15 cellular contexts compared by ENCODE assay signal in genomic region chr11:72263363-72263762, GRCh38. TPM values are rescaled to one million over a fixed set of nuclear protein-coding genes. Genes with fewer than 3 reads are reported as not detected.
DNase-seq lines count a peak whose midpoint lies in the region; ATAC-seq and TF ChIP-seq lines count a peak whose summit lies in the region.
"Had no signal": no experiment of that assay in that cellular context is flagged by ENCODE, and none has a peak within 500 bp of the region (broad histone marks: within the 10 kb centered on the region; RNA-seq: fewer than 3 reads in every experiment).

No MANE protein-coding gene starts in this region.

- no peak overlapping the region for H2BK20ac ChIP-seq in IMR-90 (ENCODE audit: low read depth, low read length)

- intact Hi-C loops in IMR-90 (cut with micrococcal nuclease) = no loop called here

- no peak overlapping the region for H3K27ac ChIP-seq in IMR-90 (ENCODE audit: insufficient read depth, low read length)
- H3K27ac ChIP-seq: gastrocnemius medialis, psoas muscle, VCaP had no signal

- ATAC-seq in IMR-90 (ENCODE audit: low read depth) = peak; percentile 81
- ATAC-seq in activated CD4-positive, CD25-positive, alpha-beta regulatory T cell treated with anti-CD3 and anti-CD28 coated beads, Interleukin-2, amount 50 U/mL, for 24 hours = no peak
- ATAC-seq: gastrocnemius medialis, psoas muscle had no signal

- no peak overlapping the region for H3K4ac ChIP-seq in IMR-90 (ENCODE audit: low read depth, low read length)

- WGBS in IMR-90 (ENCODE audit: extremely low coverage in 2 of 2, insufficient read length in 1 of 2), 2 experiments = 0% methylated on average over 1 of the region's 4 CpGs; no CpG with 5 or more reads in 1 of the 2 experiments

- H2BK5ac ChIP-seq in IMR-90 (ENCODE audit: low read depth, low read length, poor library complexity, severe bottlenecking) = no peak overlapping the region

- no peak overlapping the region for H3K14ac ChIP-seq in IMR-90 (replicated peaks; ENCODE audit: low read depth, low read length)

- dilution Hi-C loops in IMR-90 (cut with HindIII; ENCODE audit: low sequenced_read_pairs, unreplicated experiment) = no loop called here

- H3K4me2 ChIP-seq in IMR-90 (ENCODE audit: low read depth, low read length) = no peak overlapping the region

- H3K9me3 ChIP-seq in IMR-90 (ENCODE audit: control insufficient read depth, insufficient read depth, low read length) = no peaks in the 10 kb centered on the region
- no peaks in the 10 kb centered on the region for H3K9me3 ChIP-seq in adipocyte (ENCODE audit: control insufficient read depth, low read length)
- H3K9me3 ChIP-seq: gastrocnemius medialis, psoas muscle had no signal

- H3K36me3 ChIP-seq in IMR-90 (ENCODE audit: control insufficient read depth, insufficient read depth, low read length) (no peaks in the 10 kb centered on the region), adipocyte (ENCODE audit: control insufficient read depth, insufficient read depth, low read length, severe bottlenecking) (no peaks in the 10 kb centered on the region)
- H3K36me3 ChIP-seq: gastrocnemius medialis had no signal

- DNase-seq in AG09309 (ENCODE audit: low read depth) = peak; percentile 23
- peak; percentile 82 for DNase-seq in IMR-90
- DNase-seq in adipocyte (ENCODE audit: low read depth) = peak; percentile 47
- DNase-seq in fibroblast of villous mesenchyme (ENCODE audit: low read depth) = peak; percentile 51
- no peak for DNase-seq in SHP77 treated with DMSO at 0.1 percent for 48 hours (lab: John Stamatoyannopoulos, UW)
- no peak for DNase-seq in NCI-H2196 (lab: John Stamatoyannopoulos, UW; ENCODE audit: unreplicated experiment)
- no peak for DNase-seq in Kasumi-1 (lab: John Stamatoyannopoulos, UW)
- DNase-seq: gastrocnemius medialis; NCI-H1436; NCI-H510A treated with DMSO at 0.1 percent for 48 hours; psoas muscle; stimulated activated CD4-positive, alpha-beta T cell treated with anti-CD3 and anti-CD28 coated beads, Interleukin-1b, Interleukin-23, amount 100 ng/mL, for 48 hours had no signal

- no peak overlapping the region for H4K5ac ChIP-seq in IMR-90 (ENCODE audit: low read depth, low read length)

- no peak for TF ChIP-seq RAD21 in IMR-90 (IDR thresholded peaks at IDR 0.05; ENCODE audit: low read length)

- H3K4me3 ChIP-seq in AG09309 (ENCODE audit: control insufficient read depth, low read depth, low read length) = no peak overlapping the region
- no peak overlapping the region for H3K4me3 ChIP-seq in IMR-90 (ENCODE audit: insufficient read depth, low read depth, low read length)
- no peak overlapping the region for H3K4me3 ChIP-seq in adipocyte (ENCODE audit: low read length)
- no peak overlapping the region for H3K4me3 ChIP-seq in fibroblast of villous mesenchyme (ENCODE audit: low read depth, low read length)
- H3K4me3 ChIP-seq: gastrocnemius medialis, psoas muscle had no signal

- CTCF ChIA-PET in IMR-90 (lab: Yijun Ruan, JAX) = interaction anchor here (1.0 kb wide), 1 partner anchor 15 kb away, joined by 3 read pairs; no protein-coding TSS in a partner anchor

- no peaks in the 10 kb centered on the region for H4K20me1 ChIP-seq in IMR-90 (ENCODE audit: insufficient read depth, low read length)

- H3K18ac ChIP-seq in IMR-90 (ENCODE audit: low read depth, low read length) = no peak overlapping the region

- no peak overlapping the region for H2BK120ac ChIP-seq in IMR-90 (ENCODE audit: low read depth, low read length)

- H2BK15ac ChIP-seq in IMR-90 (ENCODE audit: low read depth, low read length) = no peak overlapping the region

- no peak overlapping the region for H4K8ac ChIP-seq in IMR-90 (ENCODE audit: low read depth in 2 of 2, low read length in 2 of 2)

- no peaks in the 10 kb centered on the region for H3K79me1 ChIP-seq in IMR-90 (ENCODE audit: low read depth in 1 of 2, low read length in 2 of 2)

- H3K27me3 ChIP-seq in IMR-90 (ENCODE audit: control insufficient read depth, insufficient read depth, low read length) (peaks cover 19% of the 10 kb centered on the region), adipocyte (replicated peaks; ENCODE audit: control insufficient read depth, insufficient read depth, low read length) (peaks cover 9% of the 10 kb centered on the region)

- H3K9ac ChIP-seq in IMR-90 (ENCODE audit: low read depth, low read length) (no peak overlapping the region), adipocyte (ENCODE audit: low read length) (no peak overlapping the region)

- H2AFZ ChIP-seq in IMR-90 (replicated peaks; ENCODE audit: low read length, poor library complexity) = peak overlapping the region; percentile 9

- no peak overlapping the region for H3K23ac ChIP-seq in IMR-90 (ENCODE audit: low read depth, low read length)

- no peak for TF ChIP-seq POLR2A in IMR-90 (IDR thresholded peaks at IDR 0.05; ENCODE audit: low read depth, low read length)

- in situ Hi-C loops in IMR-90 (cut with MboI; ENCODE audit: low sequenced_read_pairs) = no loop called here

- no peak overlapping the region for H2AK5ac ChIP-seq in IMR-90 (ENCODE audit: low read depth, low read length)

- BruUV-seq in IMR-90 (replicated peaks; lab: Mats Ljungman, UMichigan) = no TSS peak

- no peak overlapping the region for H2AK9ac ChIP-seq in IMR-90 (replicated peaks; ENCODE audit: low read depth, low read length, poor library complexity)

- H3K56ac ChIP-seq in IMR-90 (ENCODE audit: extremely low read depth, insufficient read depth, low read length) = no peak overlapping the region

- POLR2A ChIA-PET in IMR-90 (lab: Charles Lee; ENCODE audit: unreplicated experiment) = no interaction called here

- H3K4me1 ChIP-seq in IMR-90 (ENCODE audit: control insufficient read depth, insufficient read depth, low read length) = no peaks in the 10 kb centered on the region; the same call in 1 of the 2 replicates
- peaks cover 4% of the 10 kb centered on the region for H3K4me1 ChIP-seq in adipocyte (ENCODE audit: control insufficient read depth, insufficient read depth, low read length)
- H3K4me1 ChIP-seq: gastrocnemius medialis, psoas muscle had no signal

- no peaks in the 10 kb centered on the region for H3K9me1 ChIP-seq in IMR-90 (ENCODE audit: insufficient read depth, low read length)

- TF ChIP-seq CTCF in AG09309 (IDR thresholded peaks at IDR 0.05; ENCODE audit: control insufficient read depth, insufficient read depth, low read depth, low read length, missing control alignments) = no peak
- no peak for TF ChIP-seq CTCF in IMR-90 (conservative IDR thresholded peaks at IDR 0.05; ENCODE audit: low read depth, low read length)
- no peak for TF ChIP-seq CTCF in fibroblast of villous mesenchyme (IDR thresholded peaks at IDR 0.05; ENCODE audit: insufficient read depth, low read depth, low read length)

- no peak overlapping the region for H4K91ac ChIP-seq in IMR-90 (ENCODE audit: insufficient read depth, low read depth, low read length)

TF ChIP-seq in IMR-90, 13 proteins besides CTCF, POLR2A, EP300 and RAD21:
- no peak for TF ChIP-seq MXI1 (IDR thresholded peaks at IDR 0.05; ENCODE audit: borderline replicate concordance, low read depth, low read length)
- TF ChIP-seq ELK1 (IDR thresholded peaks at IDR 0.05; ENCODE audit: borderline replicate concordance, low read depth, low read length) = no peak
- TF ChIP-seq NFE2L2 (IDR thresholded peaks at IDR 0.05; ENCODE audit: low read depth, low read length) = peak; percentile 77
- TF ChIP-seq FOS (IDR thresholded peaks at IDR 0.05; ENCODE audit: low read depth, low read length) = peak; percentile 30; the same call in 1 of the 2 replicates
- TF ChIP-seq MAFK (IDR thresholded peaks at IDR 0.05; ENCODE audit: low read depth, low read length) = peak; percentile 24; the same call in 1 of the 2 replicates
- TF ChIP-seq CEBPB (IDR thresholded peaks at IDR 0.05; ENCODE audit: low read depth, low read length) = no peak
- TF ChIP-seq MAZ (IDR thresholded peaks at IDR 0.05; ENCODE audit: borderline replicate concordance, low read depth, low read length) = no peak
- no peak for TF ChIP-seq CHD1 (IDR thresholded peaks at IDR 0.05; ENCODE audit: low read depth, low read length)
- TF ChIP-seq BHLHE40 (IDR thresholded peaks at IDR 0.05; ENCODE audit: low read depth, low read length) = no peak

RNA-seq across cellular contexts. Expression of gene PHOX2A, which starts 19.4 kb away (rescaled TPM):
- total RNA-seq in IMR-90 (2012; rRNA removed) = not detected in 2 replicates
- polyA plus RNA-seq in IMR-90 (2012; rRNA removed) = not detected in 2 replicates
- polyA plus RNA-seq in IMR-90 (2012; cell fraction: cytosol; rRNA removed) = not detected in 2 replicates
- not detected in 2 replicates for polyA plus RNA-seq in IMR-90 (2012; cell fraction: nucleus; rRNA removed; ENCODE audit: low replicate concordance)
- total RNA-seq in fibroblast of villous mesenchyme = not detected in 2 replicates
- total RNA-seq: activated naive CD4-positive, alpha-beta T cell treated with anti-CD3 and anti-CD28 coated beads, Interleukin-2, amount 50 U/mL, for 72 hours; gastrocnemius medialis; psoas muscle had no signal

RNA-seq across cellular contexts. Expression of gene INPPL1, which starts 38.8 kb away (rescaled TPM):
- total RNA-seq in IMR-90 (2012; rRNA removed) (26.9 and 27.4 TPM in 2 replicates), fibroblast of villous mesenchyme (123 and 163 TPM in 2 replicates)
- polyA plus RNA-seq in IMR-90 (2012; rRNA removed) = 105 and 120 TPM in 2 replicates
- 22.4 and 46.8 TPM in 2 replicates for polyA plus RNA-seq in IMR-90 (2012; cell fraction: cytosol; rRNA removed)
- polyA plus RNA-seq in IMR-90 (2012; cell fraction: nucleus; rRNA removed; ENCODE audit: low replicate concordance) = 826 and 1,150 TPM in 2 replicates

RNA-seq across cellular contexts. Expression of gene FOLR2, which starts 46.8 kb away (rescaled TPM):
- not detected in 2 replicates for total RNA-seq in IMR-90 (2012; rRNA removed)
- polyA plus RNA-seq in IMR-90 (2012; rRNA removed) = not detected in 2 replicates
- not detected in 2 replicates for polyA plus RNA-seq in IMR-90 (2012; cell fraction: cytosol; rRNA removed)
- not detected in 2 replicates for polyA plus RNA-seq in IMR-90 (2012; cell fraction: nucleus; rRNA removed; ENCODE audit: low replicate concordance)
- total RNA-seq in fibroblast of villous mesenchyme = not detected in 2 replicates
- total RNA-seq: activated naive CD4-positive, alpha-beta T cell treated with anti-CD3 and anti-CD28 coated beads, Interleukin-2, amount 50 U/mL, for 72 hours had no signal

Comparison
In these comparisons a context has a peak if more than half of its experiments do, and no peak if none do; other contexts are left out.
1. DNase-seq: peak in AG09309 (single experiment), IMR-90 (single experiment), adipocyte (single experiment) and fibroblast of villous mesenchyme (single experiment); none in SHP77 treated with DMSO at 0.1 percent for 48 hours (single experiment), NCI-H2196 (single experiment) and Kasumi-1 (0 of 2).